ENCODE assay signal across 2 cellular contexts in genomic region chr12:72035625-72036024, GRCh38.
TF ChIP-seq lines count a peak whose summit lies in the region.

No MANE protein-coding gene starts in this region.

TF ChIP-seq in Ishikawa, 13 proteins besides CTCF, POLR2A, EP300 and RAD21 (continued from another document):
- TF ChIP-seq, protein P1, sequence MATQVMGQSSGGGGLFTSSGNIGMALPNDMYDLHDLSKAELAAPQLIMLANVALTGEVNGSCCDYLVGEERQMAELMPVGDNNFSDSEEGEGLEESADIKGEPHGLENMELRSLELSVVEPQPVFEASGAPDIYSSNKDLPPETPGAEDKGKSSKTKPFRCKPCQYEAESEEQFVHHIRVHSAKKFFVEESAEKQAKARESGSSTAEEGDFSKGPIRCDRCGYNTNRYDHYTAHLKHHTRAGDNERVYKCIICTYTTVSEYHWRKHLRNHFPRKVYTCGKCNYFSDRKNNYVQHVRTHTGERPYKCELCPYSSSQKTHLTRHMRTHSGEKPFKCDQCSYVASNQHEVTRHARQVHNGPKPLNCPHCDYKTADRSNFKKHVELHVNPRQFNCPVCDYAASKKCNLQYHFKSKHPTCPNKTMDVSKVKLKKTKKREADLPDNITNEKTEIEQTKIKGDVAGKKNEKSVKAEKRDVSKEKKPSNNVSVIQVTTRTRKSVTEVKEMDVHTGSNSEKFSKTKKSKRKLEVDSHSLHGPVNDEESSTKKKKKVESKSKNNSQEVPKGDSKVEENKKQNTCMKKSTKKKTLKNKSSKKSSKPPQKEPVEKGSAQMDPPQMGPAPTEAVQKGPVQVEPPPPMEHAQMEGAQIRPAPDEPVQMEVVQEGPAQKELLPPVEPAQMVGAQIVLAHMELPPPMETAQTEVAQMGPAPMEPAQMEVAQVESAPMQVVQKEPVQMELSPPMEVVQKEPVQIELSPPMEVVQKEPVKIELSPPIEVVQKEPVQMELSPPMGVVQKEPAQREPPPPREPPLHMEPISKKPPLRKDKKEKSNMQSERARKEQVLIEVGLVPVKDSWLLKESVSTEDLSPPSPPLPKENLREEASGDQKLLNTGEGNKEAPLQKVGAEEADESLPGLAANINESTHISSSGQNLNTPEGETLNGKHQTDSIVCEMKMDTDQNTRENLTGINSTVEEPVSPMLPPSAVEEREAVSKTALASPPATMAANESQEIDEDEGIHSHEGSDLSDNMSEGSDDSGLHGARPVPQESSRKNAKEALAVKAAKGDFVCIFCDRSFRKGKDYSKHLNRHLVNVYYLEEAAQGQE (IDR thresholded peaks at IDR 0.05; ENCODE audit: low read depth) = no peak

TF ChIP-seq in H1, 55 proteins besides CTCF, POLR2A, EP300 and RAD21 (continued from another document):
- TF ChIP-seq HDAC2 (IDR thresholded peaks at IDR 0.05; ENCODE audit: borderline replicate concordance in 1 of 2, low read depth in 2 of 2, low read length in 2 of 2) = no peak
- no peak for TF ChIP-seq POLR2AphosphoS5 (IDR thresholded peaks at IDR 0.05; ENCODE audit: low read depth, low read length)
- no peak for TF ChIP-seq BACH1 (IDR thresholded peaks at IDR 0.05; ENCODE audit: low read length)
- no peak for TF ChIP-seq SP2 (IDR thresholded peaks at IDR 0.05; ENCODE audit: low read length)
- no peak for TF ChIP-seq EGR1 (IDR thresholded peaks at IDR 0.05; ENCODE audit: borderline replicate concordance, low read depth, low read length)
- no peak for TF ChIP-seq CTBP2 (IDR thresholded peaks at IDR 0.05; ENCODE audit: borderline replicate concordance, insufficient read depth, insufficient read length, low read length)
- no peak for TF ChIP-seq JUND (IDR thresholded peaks at IDR 0.05; ENCODE audit: low read length)
- no peak for TF ChIP-seq USF2 (IDR thresholded peaks at IDR 0.05; ENCODE audit: low read length)
TF ChIP-seq in H1: peak in this region for 0.
